ENCODE assay signal across 18 cellular contexts in genomic region chr2:54529935-54530334, GRCh38.
DNase-seq lines count a peak whose midpoint lies in the region; ATAC-seq and TF ChIP-seq lines count a peak whose summit lies in the region.
"Had no signal": no experiment of that assay in that cellular context is flagged by ENCODE, and none has a peak within 500 bp of the region (broad histone marks: within the 10 kb centered on the region; RNA-seq: fewer than 3 reads in every experiment).

No MANE protein-coding gene starts in this region.

- H3K27ac Mint-ChIP-seq in activated naive CD4-positive, alpha-beta T cell treated with anti-CD3 and anti-CD28 coated beads, Interleukin-2, amount 50 U/mL, for 72 hours, result no peak overlapping the region
- no peak overlapping the region for H3K27ac Mint-ChIP-seq in activated naive CD4-positive, alpha-beta T cell treated with anti-CD3 and anti-CD28 coated beads, Interleukin-2, amount 10 ng/mL, durations not matched to agents 7 days and 5 days
- H3K27ac Mint-ChIP-seq: T-helper 17 cell had no signal

- no peaks in the 10 kb centered on the region for H4K20me1 ChIP-seq in Loucy (ENCODE audit: insufficient read depth, low read length, poor library complexity, severe bottlenecking)

- peak; percentile 24 to 37 for ATAC-seq in activated naive CD4-positive, alpha-beta T cell treated with anti-CD3 and anti-CD28 coated beads, Interleukin-2, amount 50 U/mL, for 72 hours
- ATAC-seq in HG02678 (IDR thresholded peaks at IDR 0.05; ENCODE audit: unreplicated experiment), result peak; percentile 76
- ATAC-seq: psoas muscle, T-helper 17 cell had no signal

- H3K4me3 Mint-ChIP-seq in activated naive CD4-positive, alpha-beta T cell treated with anti-CD3 and anti-CD28 coated beads, Interleukin-2, amount 10 ng/mL, durations not matched to agents 7 days and 5 days, result no peak overlapping the region
- H3K4me3 Mint-ChIP-seq: neural crest cell, T-helper 17 cell had no signal

- no peak for DNase-seq in activated naive CD4-positive, alpha-beta T cell treated with anti-CD3 and anti-CD28 coated beads, Interleukin-2, amount 50 U/mL, for 72 hours (ENCODE audit: low spot score in 2 of 2)
- no peak for DNase-seq in activated naive CD4-positive, alpha-beta T cell treated with anti-CD3 and anti-CD28 coated beads, Interleukin-2, amount 10 ng/mL, durations not matched to agents 7 days and 5 days
- DNase-seq in SW 1271 (lab: John Stamatoyannopoulos, UW) (no peak), foreskin fibroblast (no peak)
- DNase-seq in stimulated activated CD4-positive, alpha-beta T cell treated with anti-CD3 and anti-CD28 coated beads, Interleukin-4, amount 100 ng/mL, for 24 hours, result no peak
- DNase-seq: Kasumi-1, NCI-H1105 treated with DMSO at 0.1 percent for 48 hours, NCI-H526 treated with DMSO at 0.1 percent for 48 hours, psoas muscle, spleen, T-helper 17 cell, tibial artery, WERI-Rb-1 had no signal

- TF ChIP-seq CTCF in Loucy (conservative IDR thresholded peaks at IDR 0.05; ENCODE audit: low read length), result no peak
- no peak for TF ChIP-seq CTCF in foreskin fibroblast (IDR thresholded peaks at IDR 0.05; ENCODE audit: low read depth, low read length)

- peak overlapping the region; percentile 3 for H3K4me2 ChIP-seq in Loucy (ENCODE audit: low read depth, low read length, poor library complexity, severe bottlenecking)

- H3K9ac ChIP-seq in Loucy (ENCODE audit: low read depth, low read length, poor library complexity, severe bottlenecking) (no peak overlapping the region), subcutaneous abdominal adipose tissue (ENCODE audit: low read length in 5 of 5) (no peak overlapping the region)

- H3K4me1 Mint-ChIP-seq in activated naive CD4-positive, alpha-beta T cell treated with anti-CD3 and anti-CD28 coated beads, Interleukin-2, amount 10 ng/mL, durations not matched to agents 7 days and 5 days, result peaks cover 10% of the 10 kb centered on the region

- H3K9me2 ChIP-seq in Loucy (replicated peaks; ENCODE audit: low read depth, low read length), result no peaks in the 10 kb centered on the region

- H3K27me3 Mint-ChIP-seq in activated naive CD4-positive, alpha-beta T cell treated with anti-CD3 and anti-CD28 coated beads, Interleukin-2, amount 10 ng/mL, durations not matched to agents 7 days and 5 days, result peaks cover 8% of the 10 kb centered on the region

- no peaks in the 10 kb centered on the region for H3K36me3 ChIP-seq in Loucy (ENCODE audit: insufficient read depth, low read length)
- peaks cover 26 to 76% (median 50%) of the 10 kb centered on the region in 5 donors for H3K36me3 ChIP-seq in subcutaneous abdominal adipose tissue (ENCODE audit: control insufficient read depth in 5 of 5, insufficient read depth in 5 of 5, low read length in 5 of 5)
- H3K36me3 ChIP-seq: breast epithelium had no signal

- peaks cover 5% of the 10 kb centered on the region; the same call in 1 of the 2 replicates for H3K79me2 ChIP-seq in Loucy (ENCODE audit: insufficient read depth, low read length)

- H3K27me3 ChIP-seq in Loucy (ENCODE audit: insufficient read depth, low read length, poor library complexity, severe bottlenecking) (no peaks in the 10 kb centered on the region), subcutaneous abdominal adipose tissue (ENCODE audit: control insufficient read depth in 5 of 5, insufficient read depth in 4 of 5, low read length in 5 of 5) (no peaks in the 10 kb centered on the region)
- H3K27me3 ChIP-seq: breast epithelium, spleen, tibial artery had no signal

- H3K36me3 Mint-ChIP-seq in activated naive CD4-positive, alpha-beta T cell treated with anti-CD3 and anti-CD28 coated beads, Interleukin-2, amount 50 U/mL, for 72 hours, result no peaks in the 10 kb centered on the region
- no peaks in the 10 kb centered on the region for H3K36me3 Mint-ChIP-seq in activated naive CD4-positive, alpha-beta T cell treated with anti-CD3 and anti-CD28 coated beads, Interleukin-2, amount 10 ng/mL, durations not matched to agents 7 days and 5 days

- peaks cover 3% of the 10 kb centered on the region; the same call in 1 of the 2 replicates for H3F3A ChIP-seq in Loucy (ENCODE audit: low read depth)

- H3K9me3 ChIP-seq in Loucy (ENCODE audit: insufficient read depth, low read depth, low read length) (no peaks in the 10 kb centered on the region), subcutaneous abdominal adipose tissue (ENCODE audit: control insufficient read depth in 5 of 5, low read length in 5 of 5) (no peaks in the 10 kb centered on the region)
- H3K9me3 ChIP-seq: breast epithelium, psoas muscle, spleen, tibial artery had no signal

- CTCF ChIA-PET in activated naive CD4-positive, alpha-beta T cell treated with anti-CD3 and anti-CD28 coated beads, Interleukin-2, amount 10 ng/mL, durations not matched to agents 7 days and 5 days (lab: Charles Lee), result interaction anchor here (0.6 to 3.2 kb wide), 2 partner anchors 175 to 263 kb away, joined by 3 to 9 read pairs; no protein-coding TSS in a partner anchor

- no peak overlapping the region for H3K4me3 ChIP-seq in Loucy (ENCODE audit: low read length, poor library complexity, severe bottlenecking)
- H3K4me3 ChIP-seq in subcutaneous abdominal adipose tissue (ENCODE audit: low read depth in 1 of 5, low read length in 5 of 5), result no peak overlapping the region
- no peak overlapping the region for H3K4me3 ChIP-seq in foreskin fibroblast (ENCODE audit: low read depth in 1 of 2, low read length in 2 of 2)
- H3K4me3 ChIP-seq: breast epithelium, psoas muscle, spleen, tibial artery had no signal

- no peak overlapping the region for H2AFZ ChIP-seq in Loucy (ENCODE audit: low read length)

- peak overlapping the region; percentile 26 for H3K27ac ChIP-seq in subcutaneous abdominal adipose tissue (ENCODE audit: low read depth, low read length)
- H3K27ac ChIP-seq: psoas muscle, tibial artery, WERI-Rb-1 had no signal

- H3K9me3 Mint-ChIP-seq in activated naive CD4-positive, alpha-beta T cell treated with anti-CD3 and anti-CD28 coated beads, Interleukin-2, amount 50 U/mL, for 72 hours, result no peaks in the 10 kb centered on the region
- H3K9me3 Mint-ChIP-seq in activated naive CD4-positive, alpha-beta T cell treated with anti-CD3 and anti-CD28 coated beads, Interleukin-2, amount 10 ng/mL, durations not matched to agents 7 days and 5 days, result no peaks in the 10 kb centered on the region

- H3K4me1 ChIP-seq in Loucy (ENCODE audit: insufficient read depth, low read length, poor library complexity, severe bottlenecking) (peaks cover 28% of the 10 kb centered on the region), subcutaneous abdominal adipose tissue (ENCODE audit: control insufficient read depth in 5 of 5, insufficient read depth in 5 of 5, low read length in 5 of 5) (peaks cover 0 to 28% (median 17%) of the 10 kb centered on the region in 5 donors)
- H3K4me1 ChIP-seq: breast epithelium had no signal
